In genomic region chr3:40477671-40478070, GRCh38 we compare ENCODE assay signal across 6 cellular contexts. TPM values are rescaled to one million over a fixed set of nuclear protein-coding genes. Genes with fewer than 3 reads are reported as not detected.
DNase-seq lines count a peak whose midpoint lies in the region; ATAC-seq and TF ChIP-seq lines count a peak whose summit lies in the region.

No MANE protein-coding gene starts in this region.

- peaks cover 17% of the 10 kb centered on the region for H3K4me1 Mint-ChIP-seq in activated T-helper 2 cell treated with anti-CD3 and anti-CD28 coated beads, Interferon-gamma antibody, Interleukin-2, Interleukin-4, amounts not matched to agents 10 μg/mL and 5 μg/mL and 100 μg/mL, durations not matched to agents 14 hours and 24 hours and 36 hours (ENCODE audit: low read depth)

- H3K27me3 Mint-ChIP-seq in activated T-helper 2 cell treated with anti-CD3 and anti-CD28 coated beads, Interferon-gamma antibody, Interleukin-2, Interleukin-4, amounts not matched to agents 10 μg/mL and 5 μg/mL and 100 μg/mL, durations not matched to agents 14 hours and 24 hours and 36 hours (ENCODE audit: low read depth): peaks cover 3% of the 10 kb centered on the region

- no peak for ATAC-seq in HG03565 (IDR thresholded peaks at IDR 0.05; ENCODE audit: unreplicated experiment)

- intact Hi-C loops in activated T-helper 2 cell treated with anti-CD3 and anti-CD28 coated beads, Interferon-gamma antibody, Interleukin-2, Interleukin-4, amounts not matched to agents 10 μg/mL and 5 μg/mL and 100 μg/mL, durations not matched to agents 14 hours and 24 hours and 36 hours (cut with micrococcal nuclease): loop anchor here (1.0 kb wide), 2 partner anchors 24 to 47 kb away; partner anchors contain the start of gene ZNF621

- H3K9me3 ChIP-seq in mesodermal cell (ENCODE audit: control insufficient read depth, low read length): no peaks in the 10 kb centered on the region

- peaks cover 30% of the 10 kb centered on the region for H3K36me3 Mint-ChIP-seq in activated T-helper 2 cell treated with anti-CD3 and anti-CD28 coated beads, Interferon-gamma antibody, Interleukin-2, Interleukin-4, amounts not matched to agents 10 μg/mL and 5 μg/mL and 100 μg/mL, durations not matched to agents 14 hours and 24 hours and 36 hours (ENCODE audit: low read depth)

- peak overlapping the region; percentile 83 for H3K4me3 Mint-ChIP-seq in activated T-helper 2 cell treated with anti-CD3 and anti-CD28 coated beads, Interferon-gamma antibody, Interleukin-2, Interleukin-4, amounts not matched to agents 10 μg/mL and 5 μg/mL and 100 μg/mL, durations not matched to agents 14 hours and 24 hours and 36 hours (ENCODE audit: low read depth)

- H3K27ac ChIP-seq in mesodermal cell (ENCODE audit: low read depth, low read length, severe bottlenecking): no peak overlapping the region

- no peak for TF ChIP-seq CTCF in GM12864 (IDR thresholded peaks at IDR 0.05; ENCODE audit: low read depth, low read length, missing control alignments)
- TF ChIP-seq CTCF in GM20000 (IDR thresholded peaks at IDR 0.05; ENCODE audit: extremely low read depth, missing control alignments): no peak

- WGBS in mesodermal cell (ENCODE audit: insufficient coverage in 2 of 2), 2 experiments: 76% methylated on average over 3 of the region's 4 CpGs

- DNase-seq in GM12864 (ENCODE audit: low read depth) (no peak), GM20000 (ENCODE audit: low spot score) (no peak), NCI-H524 treated with DMSO at 0.1 percent for 48 hours (lab: John Stamatoyannopoulos, UW) (no peak)
- no peak for DNase-seq in activated T-helper 2 cell treated with anti-CD3 and anti-CD28 coated beads, Interferon-gamma antibody, Interleukin-2, Interleukin-4, amounts not matched to agents 10 μg/mL and 5 μg/mL and 100 μg/mL, durations not matched to agents 14 hours and 24 hours and 36 hours (ENCODE audit: low spot score)

- no peaks in the 10 kb centered on the region for H3K4me1 ChIP-seq in mesodermal cell (ENCODE audit: control insufficient read depth, insufficient read depth, low read length, poor library complexity, severe bottlenecking)

- H3K9me3 Mint-ChIP-seq in activated T-helper 2 cell treated with anti-CD3 and anti-CD28 coated beads, Interferon-gamma antibody, Interleukin-2, Interleukin-4, amounts not matched to agents 10 μg/mL and 5 μg/mL and 100 μg/mL, durations not matched to agents 14 hours and 24 hours and 36 hours: no peaks in the 10 kb centered on the region

- H3K4me3 ChIP-seq in GM12864 (ENCODE audit: low read depth, low read length) (peak overlapping the region; percentile 82), mesodermal cell (ENCODE audit: extremely low read depth, insufficient read depth, low read length, poor library complexity, severe bottlenecking) (peak overlapping the region; percentile 45)

- H3K36me3 ChIP-seq in mesodermal cell (ENCODE audit: control insufficient read depth, insufficient read depth, low read length): no peaks in the 10 kb centered on the region

- peak overlapping the region; percentile 81 for H3K27ac Mint-ChIP-seq in activated T-helper 2 cell treated with anti-CD3 and anti-CD28 coated beads, Interferon-gamma antibody, Interleukin-2, Interleukin-4, amounts not matched to agents 10 μg/mL and 5 μg/mL and 100 μg/mL, durations not matched to agents 14 hours and 24 hours and 36 hours

RNA-seq across cellular contexts. Expression of gene ZNF619, which starts 0.7 kb away (rescaled TPM):
- 7.8 and 9.1 TPM in 2 replicates for total RNA-seq in activated T-helper 2 cell treated with anti-CD3 and anti-CD28 coated beads, Interferon-gamma antibody, Interleukin-2, Interleukin-4, amounts not matched to agents 10 μg/mL and 5 μg/mL and 100 μg/mL, durations not matched to agents 14 hours and 24 hours and 36 hours
- 1.2 TPM for polyA plus RNA-seq in mesodermal cell (2013, experiment 1 of 2)
- 1.8 TPM for polyA plus RNA-seq in mesodermal cell (2013, experiment 2 of 2)

RNA-seq across cellular contexts. Expression of gene RPL14, which starts 20.5 kb away (rescaled TPM):
- total RNA-seq in activated T-helper 2 cell treated with anti-CD3 and anti-CD28 coated beads, Interferon-gamma antibody, Interleukin-2, Interleukin-4, amounts not matched to agents 10 μg/mL and 5 μg/mL and 100 μg/mL, durations not matched to agents 14 hours and 24 hours and 36 hours: 2,421 and 2,433 TPM in 2 replicates
- 1,559 TPM for polyA plus RNA-seq in mesodermal cell (2013, experiment 1 of 2)
- polyA plus RNA-seq in mesodermal cell (2013, experiment 2 of 2): 1,423 TPM

RNA-seq across cellular contexts. Expression of gene ZNF620, which starts 28.2 kb away (rescaled TPM):
- total RNA-seq in activated T-helper 2 cell treated with anti-CD3 and anti-CD28 coated beads, Interferon-gamma antibody, Interleukin-2, Interleukin-4, amounts not matched to agents 10 μg/mL and 5 μg/mL and 100 μg/mL, durations not matched to agents 14 hours and 24 hours and 36 hours: 6.3 and 6.7 TPM in 2 replicates
- polyA plus RNA-seq in mesodermal cell (2013, experiment 1 of 2): 5.3 TPM
- polyA plus RNA-seq in mesodermal cell (2013, experiment 2 of 2): 3.5 TPM

RNA-seq across cellular contexts. Expression of gene ZNF621, which starts 47.1 kb away (rescaled TPM):
- 21.4 and 23.9 TPM in 2 replicates for total RNA-seq in activated T-helper 2 cell treated with anti-CD3 and anti-CD28 coated beads, Interferon-gamma antibody, Interleukin-2, Interleukin-4, amounts not matched to agents 10 μg/mL and 5 μg/mL and 100 μg/mL, durations not matched to agents 14 hours and 24 hours and 36 hours
- polyA plus RNA-seq in mesodermal cell (2013, experiment 1 of 2): 18.5 TPM
- polyA plus RNA-seq in mesodermal cell (2013, experiment 2 of 2): 17.4 TPM
